In genomic region chr7:38060116-38060515, GRCh38 we compare ENCODE assay signal across 35 cellular contexts.
"Had no signal": no experiment of that assay in that cellular context is flagged by ENCODE, and none has a peak within 500 bp of the region (broad histone marks: within the 10 kb centered on the region; RNA-seq: fewer than 3 reads in every experiment).

No MANE protein-coding gene starts in this region.

- H3K27me3 ChIP-seq: MG63 had no signal

- H3K4me3 ChIP-seq: MG63 had no signal

- DNase-seq: Karpas-422, Kasumi-1, KG1, MG63, MM.1S, MV-4-11, NCI-H1048, NCI-H1092, NCI-H1092 treated with DMSO at 0.1 percent for 48 hours, NCI-H1105, NCI-H1105 treated with DMSO at 0.1 percent for 48 hours, NCI-H1417, NCI-H1417 treated with DMSO at 0.1 percent for 48 hours, NCI-H1436, NCI-H1436 treated with DMSO at 0.1 percent for 48 hours, NCI-H146, NCI-H1694, NCI-H1694 treated with DMSO at 0.1 percent for 48 hours, NCI-H187, NCI-H187 treated with DMSO at 0.1 percent for 48 hours, NCI-H1930, NCI-H2029, NCI-H2029 treated with DMSO at 0.1 percent for 48 hours, NCI-H2081, NCI-H2081 treated with DMSO at 0.1 percent for 48 hours, NCI-H2107, NCI-H2171, NCI-H2171 treated with DMSO at 0.1 percent for 48 hours, NCI-H2227 treated with DMSO at 0.1 percent for 48 hours, NCI-H226, NCI-H345, NCI-H446, NCI-H446 treated with DMSO at 0.1 percent for 48 hours, NCI-H510A had no signal

- H3K4me2 ChIP-seq: KMS-11 had no signal

- H3K27ac ChIP-seq: KMS-11 had no signal

- H3K36me3 ChIP-seq: MG63 had no signal

- H3K9me3 ChIP-seq: MG63 had no signal

- H3K9ac ChIP-seq: KMS-11 had no signal
